ENCODE assay signal across 8 cellular contexts in genomic region chr15:99250494-99251435, GRCh38. TPM values are rescaled to one million over a fixed set of nuclear protein-coding genes. Genes with fewer than 3 reads are reported as not detected.
DNase-seq lines count a peak whose midpoint lies in the region; ATAC-seq and TF ChIP-seq lines count a peak whose summit lies in the region.

No MANE protein-coding gene starts in this region.

- H3K4me3 Mint-ChIP-seq in activated T-helper 2 cell treated with anti-CD3 and anti-CD28 coated beads, Interferon-gamma antibody, Interleukin-2, Interleukin-4, amounts not matched to agents 10 μg/mL and 5 μg/mL and 100 μg/mL, durations not matched to agents 14 hours and 24 hours and 36 hours (ENCODE audit: low read depth), result peak overlapping the region; percentile 85
- H3K4me3 Mint-ChIP-seq in stimulated activated naive CD8-positive, alpha-beta T cell treated with anti-CD3 and anti-CD28 coated beads, Interleukin-15, amount 100 ng/mL, for 72 hours, result peak overlapping the region in 1 of 2 donors; percentile 91

- H3F3A ChIP-seq in neural cell (ENCODE audit: insufficient read depth, low read length, poor library complexity, severe bottlenecking), result peaks cover 12% of the 10 kb centered on the region

- peaks cover 8% of the 10 kb centered on the region for H3K36me3 Mint-ChIP-seq in activated T-helper 2 cell treated with anti-CD3 and anti-CD28 coated beads, Interferon-gamma antibody, Interleukin-2, Interleukin-4, amounts not matched to agents 10 μg/mL and 5 μg/mL and 100 μg/mL, durations not matched to agents 14 hours and 24 hours and 36 hours (ENCODE audit: low read depth)

- H3K27ac ChIP-seq in neural cell (ENCODE audit: low read length), result peak overlapping the region; percentile 95

- DNase-seq in ELF-1 (ENCODE audit: low read depth, low spot score) (peak; percentile 100), H4 (ENCODE audit: low spot score) (peak; percentile 98), LNCaP clone FGC (ENCODE audit: low read depth) (peak; percentile 98), RPMI8226 (peak; percentile 100), fibroblast of villous mesenchyme (ENCODE audit: low read depth) (peak; percentile 99)
- DNase-seq in activated T-helper 2 cell treated with anti-CD3 and anti-CD28 coated beads, Interferon-gamma antibody, Interleukin-2, Interleukin-4, amounts not matched to agents 10 μg/mL and 5 μg/mL and 100 μg/mL, durations not matched to agents 14 hours and 24 hours and 36 hours (ENCODE audit: low spot score), result peak; percentile 97
- peak; percentile 98 for DNase-seq in stimulated activated naive CD8-positive, alpha-beta T cell treated with anti-CD3 and anti-CD28 coated beads, Interleukin-15, amount 100 ng/mL, for 72 hours

- H3K9ac ChIP-seq in neural cell (ENCODE audit: low read length), result peak overlapping the region; percentile 84

- H3K4me3 ChIP-seq in LNCaP clone FGC (ENCODE audit: low read depth, low read length) (peak overlapping the region; percentile 79), fibroblast of villous mesenchyme (ENCODE audit: low read depth, low read length) (peak overlapping the region; percentile 95), neural cell (ENCODE audit: low read length) (peak overlapping the region; percentile 87)

- peaks cover 7% of the 10 kb centered on the region for H3K79me2 ChIP-seq in neural cell (replicated peaks; ENCODE audit: insufficient read depth, low read length)

- TF ChIP-seq RAD21 in neural cell (conservative IDR thresholded peaks at IDR 0.05), result no peak

- H3K27me3 ChIP-seq in neural cell (ENCODE audit: insufficient read depth, low read depth, low read length), result no peaks in the 10 kb centered on the region

- peak overlapping the region; percentile 98 for H2AFZ ChIP-seq in neural cell (ENCODE audit: low read depth, low read length)

- H3K4me2 ChIP-seq in neural cell (ENCODE audit: low read length), result peak overlapping the region; percentile 84

- ATAC-seq in stimulated activated naive CD8-positive, alpha-beta T cell treated with anti-CD3 and anti-CD28 coated beads, Interleukin-15, amount 100 ng/mL, for 72 hours, result peak; percentile 98

- H3K9me3 Mint-ChIP-seq in activated T-helper 2 cell treated with anti-CD3 and anti-CD28 coated beads, Interferon-gamma antibody, Interleukin-2, Interleukin-4, amounts not matched to agents 10 μg/mL and 5 μg/mL and 100 μg/mL, durations not matched to agents 14 hours and 24 hours and 36 hours, result peaks cover 5% of the 10 kb centered on the region
- H3K9me3 Mint-ChIP-seq in stimulated activated naive CD8-positive, alpha-beta T cell treated with anti-CD3 and anti-CD28 coated beads, Interleukin-15, amount 100 ng/mL, for 72 hours, result no peaks in the 10 kb centered on the region

- TF ChIP-seq EP300 in neural cell (conservative IDR thresholded peaks at IDR 0.05; ENCODE audit: poor library complexity, severe bottlenecking), result peak; percentile 24

- no peaks in the 10 kb centered on the region for H3K9me2 ChIP-seq in neural cell (ENCODE audit: insufficient read depth, low read length)

- H3K4me1 Mint-ChIP-seq in activated T-helper 2 cell treated with anti-CD3 and anti-CD28 coated beads, Interferon-gamma antibody, Interleukin-2, Interleukin-4, amounts not matched to agents 10 μg/mL and 5 μg/mL and 100 μg/mL, durations not matched to agents 14 hours and 24 hours and 36 hours (ENCODE audit: low read depth), result peaks cover 26% of the 10 kb centered on the region
- peaks cover 25% of the 10 kb centered on the region for H3K4me1 Mint-ChIP-seq in stimulated activated naive CD8-positive, alpha-beta T cell treated with anti-CD3 and anti-CD28 coated beads, Interleukin-15, amount 100 ng/mL, for 72 hours

- no peaks in the 10 kb centered on the region for H3K36me3 ChIP-seq in neural cell (ENCODE audit: insufficient read depth, low read length)

- H3K9me3 ChIP-seq in neural cell (ENCODE audit: low read length), result no peaks in the 10 kb centered on the region

- H4K20me1 ChIP-seq in neural cell (ENCODE audit: insufficient read depth), result no peaks in the 10 kb centered on the region

- intact Hi-C loops in activated T-helper 2 cell treated with anti-CD3 and anti-CD28 coated beads, Interferon-gamma antibody, Interleukin-2, Interleukin-4, amounts not matched to agents 10 μg/mL and 5 μg/mL and 100 μg/mL, durations not matched to agents 14 hours and 24 hours and 36 hours (cut with micrococcal nuclease), result loop anchor here (1.0 to 5.0 kb wide), 4 partner anchors 317 to 1352 kb away; partner anchors contain the start of genes ASB7, LINS1, LYSMD4 and MEF2A

- peak overlapping the region; percentile 82 for H3K27ac Mint-ChIP-seq in activated T-helper 2 cell treated with anti-CD3 and anti-CD28 coated beads, Interferon-gamma antibody, Interleukin-2, Interleukin-4, amounts not matched to agents 10 μg/mL and 5 μg/mL and 100 μg/mL, durations not matched to agents 14 hours and 24 hours and 36 hours
- peak overlapping the region; percentile 74 to 94 for H3K27ac Mint-ChIP-seq in stimulated activated naive CD8-positive, alpha-beta T cell treated with anti-CD3 and anti-CD28 coated beads, Interleukin-15, amount 100 ng/mL, for 72 hours

- TF ChIP-seq CTCF in LNCaP clone FGC (IDR thresholded peaks at IDR 0.05; ENCODE audit: control insufficient read depth, extremely low read depth, insufficient read depth) (no peak), fibroblast of villous mesenchyme (IDR thresholded peaks at IDR 0.05; ENCODE audit: insufficient read depth, low read depth, low read length) (no peak), neural cell (IDR thresholded peaks at IDR 0.05; ENCODE audit: poor library complexity, severe bottlenecking) (peak; percentile 10)

- no peaks in the 10 kb centered on the region for H3K27me3 Mint-ChIP-seq in activated T-helper 2 cell treated with anti-CD3 and anti-CD28 coated beads, Interferon-gamma antibody, Interleukin-2, Interleukin-4, amounts not matched to agents 10 μg/mL and 5 μg/mL and 100 μg/mL, durations not matched to agents 14 hours and 24 hours and 36 hours (ENCODE audit: low read depth)
- no peaks in the 10 kb centered on the region for H3K27me3 Mint-ChIP-seq in stimulated activated naive CD8-positive, alpha-beta T cell treated with anti-CD3 and anti-CD28 coated beads, Interleukin-15, amount 100 ng/mL, for 72 hours

TF ChIP-seq in neural cell, 6 proteins besides CTCF, POLR2A, EP300 and RAD21:
- TF ChIP-seq EZH2 (IDR thresholded peaks at IDR 0.05; ENCODE audit: borderline replicate concordance, insufficient read depth, low read length, poor library complexity, severe bottlenecking), result no peak
- TF ChIP-seq REST (IDR thresholded peaks at IDR 0.05; ENCODE audit: borderline replicate concordance), result peak; percentile 94
- TF ChIP-seq MXI1 (conservative IDR thresholded peaks at IDR 0.05; ENCODE audit: poor library complexity, severe bottlenecking), result peak; percentile 87
- TF ChIP-seq TAF1 (IDR thresholded peaks at IDR 0.05; ENCODE audit: low read depth), result peak; percentile 96
- TF ChIP-seq POLR2AphosphoS5 (IDR thresholded peaks at IDR 0.05), result peak; percentile 97
- no peak for TF ChIP-seq SMC3 (conservative IDR thresholded peaks at IDR 0.05; ENCODE audit: poor library complexity)

RNA-seq across cellular contexts. Expression of gene LRRC28, which starts 0.5 kb away (rescaled TPM):
- 30.5 and 30.9 TPM in 2 replicates for total RNA-seq in H4 (2014; rRNA removed; shearing (Covaris generic))
- total RNA-seq in activated T-helper 2 cell treated with anti-CD3 and anti-CD28 coated beads, Interferon-gamma antibody, Interleukin-2, Interleukin-4, amounts not matched to agents 10 μg/mL and 5 μg/mL and 100 μg/mL, durations not matched to agents 14 hours and 24 hours and 36 hours, result 14.6 and 15.6 TPM in 2 replicates
- 22.5 and 27.6 TPM in 2 replicates for total RNA-seq in fibroblast of villous mesenchyme
- polyA plus RNA-seq in neural cell, result 20.4 and 34.6 TPM in 2 replicates
- 61.6 and 97.8 TPM in 2 replicates for polyA minus RNA-seq in neural cell

RNA-seq across cellular contexts. Expression of gene TTC23, which starts 1.4 kb away (rescaled TPM):
- total RNA-seq in H4 (2014; rRNA removed; shearing (Covaris generic)), result 13.0 and 20.6 TPM in 2 replicates
- total RNA-seq in activated T-helper 2 cell treated with anti-CD3 and anti-CD28 coated beads, Interferon-gamma antibody, Interleukin-2, Interleukin-4, amounts not matched to agents 10 μg/mL and 5 μg/mL and 100 μg/mL, durations not matched to agents 14 hours and 24 hours and 36 hours, result 3.3 and 3.9 TPM in 2 replicates
- 20.9 and 28.5 TPM in 2 replicates for total RNA-seq in fibroblast of villous mesenchyme
- polyA plus RNA-seq in neural cell, result 6.2 and 13.3 TPM in 2 replicates
- 9.7 and 10.8 TPM in 2 replicates for polyA minus RNA-seq in neural cell

Comparison
In these comparisons a context has a peak if more than half of its experiments do, and no peak if none do; other contexts are left out.
1. Peak in every context shown above with its lines: DNase-seq, ATAC-seq, H3K4me3 ChIP-seq and H3K27ac ChIP-seq.